15 cellular contexts compared by ENCODE assay signal in the genomic region with DNA sequence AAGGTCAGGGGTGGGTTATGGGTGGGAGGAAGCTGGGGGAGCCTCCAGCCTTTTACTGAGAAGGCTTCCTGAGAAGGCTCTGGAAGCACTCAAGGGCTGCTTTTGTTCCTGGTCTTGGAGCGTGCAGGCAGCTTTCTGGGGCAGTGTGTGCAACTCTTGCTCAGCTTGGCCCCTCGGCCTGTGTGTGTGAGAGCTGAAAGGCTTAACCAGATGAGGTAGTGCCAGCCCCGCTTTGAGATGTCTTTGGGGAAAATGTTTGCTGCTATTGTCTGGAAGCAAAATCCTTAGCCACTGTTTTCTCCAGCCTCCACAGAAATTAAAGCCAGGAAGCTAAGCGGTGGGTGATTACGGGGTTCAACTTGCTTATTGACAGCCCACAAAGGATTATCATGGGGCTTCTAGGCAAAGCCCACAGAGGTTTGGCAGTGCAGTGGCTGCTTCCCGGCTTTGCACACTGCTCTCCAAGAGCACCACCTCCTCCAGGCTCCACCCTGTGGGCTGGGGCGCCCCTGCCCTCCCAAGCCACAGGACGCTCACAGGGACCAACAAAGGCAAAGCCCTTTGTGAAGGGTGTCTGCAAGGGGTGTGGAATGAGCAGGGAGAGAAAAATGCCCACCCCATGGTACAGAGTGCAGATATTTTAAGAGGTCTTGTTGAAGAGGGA.
"Had no signal": no experiment of that assay in that cellular context is flagged by ENCODE, and none has a peak within 500 bp of the region (broad histone marks: within the 10 kb centered on the region; RNA-seq: fewer than 3 reads in every experiment).

No MANE protein-coding gene starts in this region.

- H3K9me3 ChIP-seq: esophagus squamous epithelium, stomach, testis, upper lobe of right lung had no signal

- ATAC-seq: activated CD4-positive, alpha-beta T cell treated with anti-CD3 and anti-CD28 coated beads for 36 hours; left ventricle myocardium superior; upper lobe of right lung had no signal

- H3K4me1 ChIP-seq: esophagus squamous epithelium, stomach, testis had no signal

- H3K36me3 ChIP-seq: esophagus squamous epithelium, stomach, upper lobe of right lung had no signal

- DNase-seq: activated CD4-positive, alpha-beta memory T cell treated with anti-CD3 and anti-CD28 coated beads, Interleukin-2, amount 10 ng/mL, durations not matched to agents 7 days and 5 days; activated CD4-positive, alpha-beta T cell treated with anti-CD3 and anti-CD28 coated beads for 36 hours; activated effector memory CD4-positive, alpha-beta T cell treated with Interleukin-2 at 50 U/mL for 16 hours; activated naive CD4-positive, alpha-beta T cell treated with anti-CD3 and anti-CD28 coated beads, Interleukin-2, amount 50 U/mL, for 16 hours; activated T-cell treated with anti-CD3 and anti-CD28 coated beads, Interleukin-2, amount 50 U/mL, for 24 hours; esophagus squamous epithelium; kidney glomerular epithelial cell; left ventricle myocardium superior; mesendoderm; stimulated activated CD4-positive, alpha-beta T cell treated with anti-CD3 and anti-CD28 coated beads, Interleukin-12 subunit alpha, Interleukin-12 subunit beta, amount 100 ng/mL, for 4 hours; stimulated activated CD4-positive, alpha-beta T cell treated with anti-CD3 and anti-CD28 coated beads, Interleukin-2, amount 100 ng/mL, for 24 hours; stomach; testis; upper lobe of right lung had no signal

- H3K4me3 ChIP-seq: dorsolateral prefrontal cortex, esophagus squamous epithelium, stomach, testis, upper lobe of right lung had no signal

- H3K27ac ChIP-seq: dorsolateral prefrontal cortex, esophagus squamous epithelium, stomach, testis, upper lobe of right lung had no signal

- H3K27me3 ChIP-seq: esophagus squamous epithelium, stomach, testis, upper lobe of right lung had no signal
